In the genomic region with DNA sequence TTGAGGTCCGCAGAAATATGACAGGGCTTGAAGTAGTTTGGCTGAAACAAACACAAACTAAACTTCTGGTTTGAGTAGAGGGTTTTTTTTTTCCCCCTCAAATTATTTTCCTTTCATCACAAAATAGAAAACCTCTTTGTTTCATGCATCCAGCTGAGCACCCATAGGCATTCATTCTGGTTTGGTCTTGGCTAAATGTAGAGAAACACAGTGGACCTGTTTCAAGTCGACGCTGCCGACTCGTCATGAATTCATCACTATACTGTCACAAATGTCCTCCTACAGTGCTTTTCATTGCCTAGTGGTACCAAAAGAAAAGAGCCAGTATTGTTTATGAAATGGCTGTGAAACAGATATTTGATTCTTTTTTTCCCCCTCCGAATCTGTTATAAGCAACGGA, we compare ENCODE assay signal across 23 cellular contexts. TPM values are rescaled to one million over a fixed set of nuclear protein-coding genes. Genes with fewer than 3 reads are reported as not detected.
DNase-seq lines count a peak whose midpoint lies in the region; ATAC-seq and TF ChIP-seq lines count a peak whose summit lies in the region.
"Had no signal": no experiment of that assay in that cellular context is flagged by ENCODE, and none has a peak within 500 bp of the region (broad histone marks: within the 10 kb centered on the region; RNA-seq: fewer than 3 reads in every experiment).

No MANE protein-coding gene starts in this region.

- H3K27me3 ChIP-seq in osteoblast (ENCODE audit: insufficient read depth, low read length) = no peaks in the 10 kb centered on the region
- H3K27me3 ChIP-seq in heart right ventricle = peaks cover 0 to 15% (median 0%) of the 10 kb centered on the region in 7 donors

- H3K4me3 Mint-ChIP-seq in brain = peak overlapping the region in 4 of 5 experiments; percentile 3 to 30 (median 18)
- H3K4me3 Mint-ChIP-seq: CD4-positive, CD25-positive, alpha-beta regulatory T cell had no signal

- DNase-seq in inferior parietal cortex (ENCODE audit: extremely low spot score) = peak; percentile 40
- DNase-seq in osteoblast (ENCODE audit: insufficient read length, low spot score, missing footprints) = no peak
- no peak for DNase-seq in heart right ventricle
- DNase-seq in RWPE1 (ENCODE audit: low spot score) = no peak
- DNase-seq: ACHN; AML-193; CD4-positive, CD25-positive, alpha-beta regulatory T cell; DMS153; GDM1; GM23248; HCEC 1CT; KG1; MV-4-11; NCI-H187; NCI-H2107; NCI-H510A; NCI-H748 treated with DMSO at 0.1 percent for 48 hours; NK-92 treated with Interleukin-12 subunit alpha and Interleukin-12 subunit beta, amount 100 ng/mL, for 24 hours; SHP77 treated with DMSO at 0.1 percent for 48 hours had no signal

- no peaks in the 10 kb centered on the region for H3K27me3 Mint-ChIP-seq in brain

- intact Hi-C loops in heart right ventricle (cut with DNase I) = no loop called here

- H3K4me1 ChIP-seq in osteoblast (ENCODE audit: insufficient read depth, low read length) (peaks cover 16% of the 10 kb centered on the region), heart right ventricle (peaks cover 0 to 3% (median 0%) of the 10 kb centered on the region in 9 donors)

- no peak for TF ChIP-seq CTCF in brain (conservative IDR thresholded peaks at IDR 0.05)
- TF ChIP-seq CTCF in osteoblast (IDR thresholded peaks at IDR 0.05; ENCODE audit: extremely low read depth, low read depth, low read length) = no peak
- no peak for TF ChIP-seq CTCF in heart right ventricle (IDR thresholded peaks at IDR 0.05)
- TF ChIP-seq CTCF in RWPE1 (conservative IDR thresholded peaks at IDR 0.05; ENCODE audit: low read depth) = no peak

- ATAC-seq in GM18867 (IDR thresholded peaks at IDR 0.05; ENCODE audit: unreplicated experiment) (no peak), HG02763 (IDR thresholded peaks at IDR 0.05; ENCODE audit: unreplicated experiment) (no peak), heart right ventricle (no peak)
- ATAC-seq: SK-N-SH treated with all-trans-retinoic acid at 6 μM for 48 hours had no signal

- no peak overlapping the region for H3K4me2 ChIP-seq in osteoblast (ENCODE audit: insufficient read depth, low read length)

- H3K9me3 ChIP-seq in osteoblast (ENCODE audit: low read depth, low read length) (no peaks in the 10 kb centered on the region), heart right ventricle (no peaks in the 10 kb centered on the region)

- peaks cover 33% of the 10 kb centered on the region for H3K4me1 Mint-ChIP-seq in brain
- H3K4me1 Mint-ChIP-seq: CD4-positive, CD25-positive, alpha-beta regulatory T cell had no signal

- no peaks in the 10 kb centered on the region for H4K20me1 ChIP-seq in osteoblast (ENCODE audit: insufficient read depth, low read length)

- H3K4me3 ChIP-seq in osteoblast (ENCODE audit: insufficient read depth, low read length) = no peak overlapping the region
- no peak overlapping the region for H3K4me3 ChIP-seq in heart right ventricle
- H3K4me3 ChIP-seq: GM23248 had no signal

- H3K79me2 ChIP-seq in osteoblast (ENCODE audit: insufficient read depth, low read length) = no peaks in the 10 kb centered on the region

- WGBS in heart right ventricle, 2 donors = 70 to 73% methylated on average over 7 of the region's 7 CpGs

- peaks cover 0 to 3% (median 0%) of the 10 kb centered on the region in 5 experiments for H3K9me3 Mint-ChIP-seq in brain

- POLR2A ChIA-PET in RWPE1 (lab: Yijun Ruan, JAX; ENCODE audit: low non-redundant PET) = no interaction called here

- H3K36me3 Mint-ChIP-seq in brain = no peaks in the 10 kb centered on the region
- H3K36me3 Mint-ChIP-seq: CD4-positive, CD25-positive, alpha-beta regulatory T cell had no signal

- peak overlapping the region in 4 of 5 experiments; percentile 54 to 91 (median 89) for H3K27ac Mint-ChIP-seq in brain
- H3K27ac Mint-ChIP-seq: CD4-positive, CD25-positive, alpha-beta regulatory T cell had no signal

- CTCF ChIA-PET in RWPE1 (lab: Yijun Ruan, JAX) = interaction anchor here (0.7 kb wide), 1 partner anchor 34 kb away, joined by 3 read pairs; no protein-coding TSS in a partner anchor

- H3K27ac ChIP-seq in osteoblast (ENCODE audit: low read depth, low read length) (no peak overlapping the region), heart right ventricle (no peak overlapping the region), RWPE1 (no peak overlapping the region)
- H3K27ac ChIP-seq: GM23248 had no signal

- peak overlapping the region; percentile 38 for H2AFZ ChIP-seq in osteoblast (ENCODE audit: low read length)
- H2AFZ ChIP-seq: GM23248 had no signal

- H3K36me3 ChIP-seq in osteoblast (ENCODE audit: insufficient read depth, low read length) = no peaks in the 10 kb centered on the region
- no peaks in the 10 kb centered on the region for H3K36me3 ChIP-seq in heart right ventricle

RNA-seq across cellular contexts. Expression of gene GYG1, which starts 52.4 kb away (rescaled TPM):
- polyA plus RNA-seq in brain (ENCODE audit: insufficient read depth, low read depth, low replicate concordance) (23.0 TPM), heart right ventricle (100 to 1,000 TPM in 1 of 2 donors, 10 to 100 TPM in 1; 56.5 to 156 TPM)
- total RNA-seq in osteoblast (42.3 and 54.8 TPM in 2 replicates), heart right ventricle (100 to 1,000 TPM; 126 to 210 (median 157) TPM)
